Comparison of ENCODE assay signal across 11 cellular contexts in genomic region chr5:135391123-135391868, GRCh38. TPM values are rescaled to one million over a fixed set of nuclear protein-coding genes. Genes with fewer than 3 reads are reported as not detected.
DNase-seq lines count a peak whose midpoint lies in the region; ATAC-seq, FAIRE-seq and TF ChIP-seq lines count a peak whose summit lies in the region.
"Had no signal": no experiment of that assay in that cellular context is flagged by ENCODE, and none has a peak within 500 bp of the region (broad histone marks: within the 10 kb centered on the region; RNA-seq: fewer than 3 reads in every experiment).

No MANE protein-coding gene starts in this region.

- FAIRE-seq in HepG2 (lab: Jason Lieb, UNC) = no peak
- FAIRE-seq: G401.6 had no signal

- H3K4me2 ChIP-seq in HepG2 (ENCODE audit: low read depth, low read length) = no peak overlapping the region

- intact Hi-C loops in HepG2 (cut with micrococcal nuclease; ENCODE audit: unreplicated experiment) (no loop called here), right lobe of liver (cut with DNase I) (no loop called here)

- no peaks in the 10 kb centered on the region for H3K27me3 ChIP-seq in HepG2 (ENCODE audit: control insufficient read depth in 1 of 2, insufficient read depth in 2 of 2, low read length in 2 of 2)
- H3K27me3 ChIP-seq in right lobe of liver = no peaks in the 10 kb centered on the region
- H3K27me3 ChIP-seq in muscle layer of colon (ENCODE audit: control insufficient read depth in 1 of 2, insufficient read depth in 2 of 2, low read length in 2 of 2) = no peaks in the 10 kb centered on the region

- H3K4me1 ChIP-seq in HepG2 (ENCODE audit: insufficient read depth, low read length) = peaks cover 52% of the 10 kb centered on the region
- peaks cover 0 to 19% (median 2%) of the 10 kb centered on the region in 4 donors for H3K4me1 ChIP-seq in right lobe of liver
- H3K4me1 ChIP-seq in muscle layer of colon (ENCODE audit: insufficient read depth, low read length) = peaks cover 59% of the 10 kb centered on the region

- peaks cover 38% of the 10 kb centered on the region for H4K20me1 ChIP-seq in HepG2 (ENCODE audit: insufficient read depth, low read length)

- POLR2A ChIA-PET in HepG2 (lab: Yijun Ruan, JAX) = no interaction called here

- H3K79me2 ChIP-seq in HepG2 (ENCODE audit: insufficient read depth, low read length) = peaks cover 80% of the 10 kb centered on the region

- H3K9me3 ChIP-seq in HepG2 (ENCODE audit: low read length) = no peaks in the 10 kb centered on the region
- no peaks in the 10 kb centered on the region for H3K9me3 ChIP-seq in right lobe of liver
- H3K9me3 ChIP-seq in muscle layer of colon (ENCODE audit: low read length) = no peaks in the 10 kb centered on the region

- H3K36me3 ChIP-seq in HepG2 (replicated peaks in 1 of 2; ENCODE audit: control insufficient read depth in 1 of 2, insufficient read depth in 2 of 2, low read length in 2 of 2) = peaks cover 24 to 72% of the 10 kb centered on the region in 2 experiments
- H3K36me3 ChIP-seq in right lobe of liver = peaks cover 0 to 11% (median 2%) of the 10 kb centered on the region in 4 donors
- peaks cover 13% of the 10 kb centered on the region for H3K36me3 ChIP-seq in muscle layer of colon (ENCODE audit: insufficient read depth, low read length)

- H3K9ac ChIP-seq in HepG2 (ENCODE audit: insufficient read depth, low read depth, low read length) (no peak overlapping the region), muscle layer of colon (ENCODE audit: low read length) (no peak overlapping the region)

- CTCF ChIA-PET in HepG2 (lab: Yijun Ruan, JAX; ENCODE audit: low intra/inter-chr PET ratio, low total read pairs) = no interaction called here

- H3K4me3 ChIP-seq in HepG2 (replicated peaks in 1 of 3; ENCODE audit: insufficient read depth in 1 of 3, low read depth in 2 of 3, low read length in 3 of 3) (no peak overlapping the region), right lobe of liver (no peak overlapping the region), cardiac fibroblast (replicated peaks in 1 of 2; ENCODE audit: low read depth in 2 of 2, low read length in 2 of 2) (no peak overlapping the region), muscle layer of colon (ENCODE audit: low read depth in 1 of 2, low read length in 2 of 2) (no peak overlapping the region)

- no peak overlapping the region for H2AFZ ChIP-seq in HepG2 (ENCODE audit: low read length)

- no peak for TF ChIP-seq POLR2A in HepG2 (IDR thresholded peaks at IDR 0.05; ENCODE audit: insufficient read depth in 1 of 2, low read depth in 2 of 2, low read length in 2 of 2)
- TF ChIP-seq POLR2A in right lobe of liver (IDR thresholded peaks at IDR 0.05) = no peak
- TF ChIP-seq POLR2A in GM18505 (IDR thresholded peaks at IDR 0.05; ENCODE audit: borderline replicate concordance, extremely low read depth, insufficient read depth, insufficient read length) = no peak

- ATAC-seq in HepG2 (no peak), right lobe of liver (no peak), GM18505 (IDR thresholded peaks at IDR 0.05; ENCODE audit: unreplicated experiment) (no peak)

- in situ Hi-C loops in HepG2 (cut with HindIII; ENCODE audit: extremely low pct_ligation_motif_present, low pct_unique_long_range_greater_than_20kb) = no loop called here

- DNase-seq in HepG2 (ENCODE audit: low spot score) = peak; percentile 10
- DNase-seq in right lobe of liver = no peak
- peak; percentile 69 to 84 for DNase-seq in cardiac fibroblast (ENCODE audit: low read depth in 2 of 2)
- DNase-seq in DMS79 treated with DMSO at 0.1 percent for 48 hours (lab: John Stamatoyannopoulos, UW) = no peak
- no peak for DNase-seq in DMS 273 treated with DMSO at 0.1 percent for 48 hours (lab: John Stamatoyannopoulos, UW)
- no peak for DNase-seq in SHP77 treated with DMSO at 0.1 percent for 48 hours (lab: John Stamatoyannopoulos, UW)

- no peak for TF ChIP-seq CTCF in HepG2 (CRISPR knock-in tag; IDR thresholded peaks at IDR 0.05)
- no peak for TF ChIP-seq CTCF in right lobe of liver (IDR thresholded peaks at IDR 0.05)
- no peak for TF ChIP-seq CTCF in cardiac fibroblast (IDR thresholded peaks at IDR 0.05; ENCODE audit: low read depth, low read length)

- no peak for TF ChIP-seq RAD21 in HepG2 (CRISPR knock-in tag; IDR thresholded peaks at IDR 0.05)

- TF ChIP-seq EP300 in HepG2 (IDR thresholded peaks at IDR 0.05; ENCODE audit: low read depth in 2 of 2, low read length in 2 of 2) (no peak), HepG2 (CRISPR knock-in tag; IDR thresholded peaks at IDR 0.05; ENCODE audit: borderline replicate concordance) (no peak)

- BruUV-seq in HepG2 (replicated peaks; lab: Mats Ljungman, UMichigan) = no TSS peak

- WGBS in HepG2 (ENCODE audit: low lambda C conversion rate) = 98% methylated on average over 6 of the region's 6 CpGs
- 81% methylated on average over 2 of the region's 6 CpGs for WGBS in right lobe of liver (ENCODE audit: insufficient coverage, low coverage, low lambda C conversion rate, missing lambda C conversion rate)

- no peak overlapping the region for H3K27ac ChIP-seq in HepG2 (ENCODE audit: extremely low read length, insufficient read depth, low read length)
- no peak overlapping the region for H3K27ac ChIP-seq in right lobe of liver
- peak overlapping the region; percentile 12 for H3K27ac ChIP-seq in muscle layer of colon (ENCODE audit: low read depth, low read length)
- H3K27ac ChIP-seq: VCaP had no signal

TF ChIP-seq in HepG2, 621 proteins besides CTCF, POLR2A, EP300 and RAD21:
- TF ChIP-seq KLF6 (CRISPR knock-in tag; IDR thresholded peaks at IDR 0.05) = no peak
- TF ChIP-seq SP4 (CRISPR knock-in tag; IDR thresholded peaks at IDR 0.05) = no peak
- TF ChIP-seq MTF2 (CRISPR knock-in tag; IDR thresholded peaks at IDR 0.05; ENCODE audit: borderline replicate concordance) = no peak

RNA-seq across cellular contexts. Expression of gene MACROH2A1, which starts 7.7 kb away (rescaled TPM):
- 141 and 158 TPM in 2 replicates for total RNA-seq in HepG2 (2016; rRNA removed; fragmentation: Illumina TruSeq; extraction: Trizol)
- total RNA-seq in HepG2 (2016; cell fraction: cytosol; rRNA removed; fragmentation: Illumina TruSeq; extraction: Trizol; ENCODE audit: low read depth) = 34.0 and 36.6 TPM in 2 replicates
- 139 and 158 TPM in 2 replicates for total RNA-seq in HepG2 (2016; cell fraction: insoluble cytoplasmic fraction; rRNA removed; fragmentation: Illumina TruSeq; extraction: Trizol)
- 72.7 and 73.0 TPM in 2 replicates for total RNA-seq in HepG2 (2016; cell fraction: membrane; rRNA removed; fragmentation: Illumina TruSeq; extraction: Trizol)
- 138 and 155 TPM in 2 replicates for total RNA-seq in HepG2 (2016; cell fraction: nucleus; rRNA removed; fragmentation: Illumina TruSeq; extraction: Trizol)
- polyA plus RNA-seq in HepG2 (2011; rRNA removed) = 64.7 and 69.1 TPM in 2 replicates
- polyA plus RNA-seq in HepG2 (2011; cell fraction: cytosol; rRNA removed) = 58.5 and 70.5 TPM in 2 replicates
- polyA plus RNA-seq in HepG2 (2011; cell fraction: nucleus; rRNA removed) = 131 and 137 TPM in 2 replicates
- polyA plus RNA-seq in HepG2 (2012) = 67.6 and 67.7 TPM in 2 replicates
- 42.2 and 45.6 TPM in 2 replicates for polyA plus RNA-seq in HepG2 (2016; cell fraction: cytosol; fragmentation: Illumina TruSeq; extraction: Trizol; ENCODE audit: low read depth)
- 188 and 202 TPM in 2 replicates for polyA plus RNA-seq in HepG2 (2016; cell fraction: insoluble cytoplasmic fraction; fragmentation: Illumina TruSeq; extraction: Trizol; ENCODE audit: low read depth)
- polyA plus RNA-seq in HepG2 (2016; cell fraction: membrane; fragmentation: Illumina TruSeq; extraction: Trizol; ENCODE audit: low read depth) = 69.9 and 70.3 TPM in 2 replicates
- polyA plus RNA-seq in HepG2 (2016; cell fraction: nucleus; fragmentation: Illumina TruSeq; extraction: Trizol; ENCODE audit: insufficient read depth, low read depth) = 226 and 231 TPM in 2 replicates
- 58.8 and 154 TPM in 2 replicates for polyA minus RNA-seq in HepG2 (2011; rRNA and poly(A)+ RNA removed; ENCODE audit: low replicate concordance)
- 32.4 and 34.2 TPM in 2 replicates for polyA minus RNA-seq in HepG2 (2011; cell fraction: cytosol; rRNA and poly(A)+ RNA removed)
- polyA minus RNA-seq in HepG2 (2011; cell fraction: nucleus; rRNA and poly(A)+ RNA removed) = 125 and 144 TPM in 2 replicates
- total RNA-seq in right lobe of liver = 100 to 1,000 TPM in 2 of 6 experiments, 10 to 100 TPM in 4; 40.0 to 113 (median 51.6) TPM

RNA-seq across cellular contexts. Expression of gene DCANP1, which starts 55.9 kb away (rescaled TPM):
- total RNA-seq in HepG2 (2016; rRNA removed; fragmentation: Illumina TruSeq; extraction: Trizol) (not detected in 2 replicates), right lobe of liver (not detected)
- total RNA-seq in HepG2 (2016; cell fraction: cytosol; rRNA removed; fragmentation: Illumina TruSeq; extraction: Trizol; ENCODE audit: low read depth) = not detected in 2 replicates
- total RNA-seq in HepG2 (2016; cell fraction: insoluble cytoplasmic fraction; rRNA removed; fragmentation: Illumina TruSeq; extraction: Trizol) = not detected in 2 replicates
- not detected in 2 replicates for total RNA-seq in HepG2 (2016; cell fraction: membrane; rRNA removed; fragmentation: Illumina TruSeq; extraction: Trizol)
- total RNA-seq in HepG2 (2016; cell fraction: nucleus; rRNA removed; fragmentation: Illumina TruSeq; extraction: Trizol) = not detected in 2 replicates
- polyA plus RNA-seq in HepG2 (2011; rRNA removed) = not detected in 2 replicates
- not detected in 2 replicates for polyA plus RNA-seq in HepG2 (2011; cell fraction: cytosol; rRNA removed)
- polyA plus RNA-seq in HepG2 (2011; cell fraction: nucleus; rRNA removed) = not detected in 2 replicates
- polyA plus RNA-seq in HepG2 (2012) = not detected in 2 replicates
- not detected in 2 replicates for polyA plus RNA-seq in HepG2 (2016; cell fraction: cytosol; fragmentation: Illumina TruSeq; extraction: Trizol; ENCODE audit: low read depth)
- polyA plus RNA-seq in HepG2 (2016; cell fraction: insoluble cytoplasmic fraction; fragmentation: Illumina TruSeq; extraction: Trizol; ENCODE audit: low read depth) = not detected in 2 replicates
- polyA plus RNA-seq in HepG2 (2016; cell fraction: membrane; fragmentation: Illumina TruSeq; extraction: Trizol; ENCODE audit: low read depth) = not detected in 2 replicates
- not detected in 2 replicates for polyA plus RNA-seq in HepG2 (2016; cell fraction: nucleus; fragmentation: Illumina TruSeq; extraction: Trizol; ENCODE audit: insufficient read depth, low read depth)
- not detected in 2 replicates for polyA minus RNA-seq in HepG2 (2011; rRNA and poly(A)+ RNA removed; ENCODE audit: low replicate concordance)
- not detected in 2 replicates for polyA minus RNA-seq in HepG2 (2011; cell fraction: cytosol; rRNA and poly(A)+ RNA removed)
- polyA minus RNA-seq in HepG2 (2011; cell fraction: nucleus; rRNA and poly(A)+ RNA removed) = not detected in 2 replicates
- total RNA-seq: ureter had no signal

Comparison
In these comparisons a context has a peak if more than half of its experiments do, and no peak if none do; other contexts are left out.
1. DNase-seq: peak in HepG2 (single experiment) and cardiac fibroblast (2 of 2); none in right lobe of liver (0 of 3), DMS79 treated with DMSO at 0.1 percent for 48 hours (single experiment), DMS 273 treated with DMSO at 0.1 percent for 48 hours (single experiment) and SHP77 treated with DMSO at 0.1 percent for 48 hours (single experiment).